In genomic region chr1:17205652-17206051, GRCh38 we compare ENCODE assay signal across 25 cellular contexts. TPM values are rescaled to one million over a fixed set of nuclear protein-coding genes. Genes with fewer than 3 reads are reported as not detected.
"Had no signal": no experiment of that assay in that cellular context is flagged by ENCODE, and none has a peak within 500 bp of the region (broad histone marks: within the 10 kb centered on the region; RNA-seq: fewer than 3 reads in every experiment).

No MANE protein-coding gene starts in this region.

- H3K36me3 ChIP-seq: ascending aorta, gastroesophageal sphincter, heart right ventricle, sigmoid colon, thyroid gland, vagina had no signal

- H3K4me3 Mint-ChIP-seq: activated CD4-positive, alpha-beta memory T cell treated with anti-CD3 and anti-CD28 coated beads, Interleukin-2, amount 10 ng/mL, durations not matched to agents 7 days and 5 days; activated T-helper 17 cell treated with anti-CD3 and anti-CD28 coated beads, Interleukin-2, amount 50 U/mL, for 72 hours; immature natural killer cell; WTC11 had no signal

- H3K27ac Mint-ChIP-seq: activated CD4-positive, alpha-beta memory T cell treated with anti-CD3 and anti-CD28 coated beads, Interleukin-2, amount 10 ng/mL, durations not matched to agents 7 days and 5 days; activated T-helper 17 cell treated with anti-CD3 and anti-CD28 coated beads, Interleukin-2, amount 50 U/mL, for 72 hours; WTC11 had no signal

- FAIRE-seq: bronchial epithelial cell, TTC549 had no signal

- H3K27me3 ChIP-seq: ascending aorta, sigmoid colon, thyroid gland, vagina had no signal

- H3K4me3 ChIP-seq: ascending aorta, gastroesophageal sphincter, heart right ventricle, sigmoid colon, thyroid gland, vagina had no signal

- H3K36me3 Mint-ChIP-seq: immature natural killer cell, WTC11 had no signal

- H3K9me3 ChIP-seq: ascending aorta, gastroesophageal sphincter, heart right ventricle, sigmoid colon, thyroid gland, vagina had no signal

- DNase-seq: activated CD4-positive, alpha-beta memory T cell treated with anti-CD3 and anti-CD28 coated beads, Interleukin-2, amount 10 ng/mL, durations not matched to agents 7 days and 5 days; activated CD4-positive, alpha-beta T cell treated with anti-CD3 and anti-CD28 coated beads for 4 hours; activated naive CD4-positive, alpha-beta T cell; activated T-cell treated with anti-CD3 and anti-CD28 coated beads, Interleukin-2, amount 50 U/mL, for 1 hour; cerebellar nuclear complex; effector CD4-positive, alpha-beta T cell; heart right ventricle; immature natural killer cell; mesendoderm; naive thymus-derived CD4-positive, alpha-beta T cell; nucleus accumbens; sigmoid colon; stimulated activated CD4-positive, alpha-beta T cell treated with anti-CD3 and anti-CD28 coated beads, Interleukin-4, amount 100 ng/mL, for 24 hours; stimulated activated naive CD4-positive, alpha-beta T cell; T-helper 2 cell; thyroid gland had no signal

- ATAC-seq: activated T-helper 17 cell treated with anti-CD3 and anti-CD28 coated beads, Interleukin-2, amount 50 U/mL, for 72 hours; gastroesophageal sphincter; heart right ventricle; naive thymus-derived CD4-positive, alpha-beta T cell; WTC11 had no signal

- H3K4me1 ChIP-seq: ascending aorta, gastroesophageal sphincter, sigmoid colon, thyroid gland, vagina had no signal

- H3K9me3 Mint-ChIP-seq: activated CD4-positive, alpha-beta memory T cell treated with anti-CD3 and anti-CD28 coated beads, Interleukin-2, amount 10 ng/mL, durations not matched to agents 7 days and 5 days; activated T-helper 17 cell treated with anti-CD3 and anti-CD28 coated beads, Interleukin-2, amount 50 U/mL, for 72 hours; immature natural killer cell; WTC11 had no signal

- H3K27ac ChIP-seq: ascending aorta, gastroesophageal sphincter, heart right ventricle, sigmoid colon, thyroid gland, vagina had no signal

RNA-seq across cellular contexts. Expression of gene PADI1, which starts 0.7 kb away (rescaled TPM):
- total RNA-seq: activated CD4-positive, alpha-beta memory T cell treated with anti-CD3 and anti-CD28 coated beads, Interleukin-2, amount 10 ng/mL, durations not matched to agents 7 days and 5 days; activated T-helper 17 cell treated with anti-CD3 and anti-CD28 coated beads, Interleukin-2, amount 50 U/mL, for 72 hours; ascending aorta; heart right ventricle; mucosa of gallbladder; naive thymus-derived CD4-positive, alpha-beta T cell; sigmoid colon; thyroid gland had no signal

RNA-seq across cellular contexts. Expression of gene PADI3, which starts 43.2 kb away (rescaled TPM):
- total RNA-seq: activated CD4-positive, alpha-beta memory T cell treated with anti-CD3 and anti-CD28 coated beads, Interleukin-2, amount 10 ng/mL, durations not matched to agents 7 days and 5 days; activated T-helper 17 cell treated with anti-CD3 and anti-CD28 coated beads, Interleukin-2, amount 50 U/mL, for 72 hours; ascending aorta; heart right ventricle; liver; naive thymus-derived CD4-positive, alpha-beta T cell; sigmoid colon; thyroid gland had no signal
